Comparison of ENCODE assay signal across 19 cellular contexts in the genomic region with DNA sequence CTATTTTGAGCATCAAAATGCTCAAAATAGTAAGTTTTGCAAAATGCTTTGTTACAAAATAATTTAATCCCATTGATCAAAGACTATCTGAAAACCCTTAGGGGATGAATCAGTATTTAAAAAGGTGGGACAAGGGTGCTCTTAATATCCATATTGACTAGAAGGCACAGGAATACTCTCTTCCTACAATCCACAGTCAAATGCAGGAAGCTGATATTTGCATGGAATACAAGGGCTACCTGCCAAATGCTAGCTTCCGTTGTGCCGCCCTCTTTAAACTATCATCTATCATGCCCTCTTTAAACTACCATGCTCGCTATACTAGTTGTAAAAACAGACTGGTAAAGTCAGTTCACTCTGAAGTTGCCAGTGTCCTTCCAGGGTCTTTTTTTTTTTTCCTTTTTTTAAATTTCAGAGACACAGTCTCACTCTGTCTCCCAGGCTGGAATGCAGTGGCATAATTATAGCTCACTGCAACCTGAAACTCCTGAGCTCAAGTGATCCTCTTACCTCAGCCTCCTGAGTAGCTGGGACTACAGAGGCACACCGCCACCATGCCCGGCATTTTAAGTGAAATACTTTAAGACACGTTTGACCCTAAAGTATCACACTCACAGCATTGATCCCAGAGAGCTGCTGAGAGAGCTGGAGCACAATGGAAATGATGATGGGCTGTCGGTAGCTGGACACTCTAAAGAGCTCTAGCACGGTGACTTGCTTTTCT. TPM values are rescaled to one million over a fixed set of nuclear protein-coding genes. Genes with fewer than 3 reads are reported as not detected.
DNase-seq lines count a peak whose midpoint lies in the region; ATAC-seq and TF ChIP-seq lines count a peak whose summit lies in the region.
"Had no signal": no experiment of that assay in that cellular context is flagged by ENCODE, and none has a peak within 500 bp of the region (broad histone marks: within the 10 kb centered on the region; RNA-seq: fewer than 3 reads in every experiment).

No MANE protein-coding gene starts in this region.

- no peak overlapping the region for H3K4ac ChIP-seq in H9 (ENCODE audit: low read depth, low read length)
- H3K4ac ChIP-seq in mesenchymal stem cell (ENCODE audit: low read depth in 1 of 2, low read length in 2 of 2), result no peak overlapping the region

- H3K36me3 Mint-ChIP-seq in T-helper 1 cell treated with Interleukin-12 subunit alpha and Interleukin-12 subunit beta and Interleukin-4 antibody, amounts not matched to agents 30 μg/mL and 1 μg/mL, for 36 hours (ENCODE audit: low read depth), result peaks cover 55% of the 10 kb centered on the region
- H3K36me3 Mint-ChIP-seq in H9 (ENCODE audit: insufficient read depth in 1 of 3, low read depth in 3 of 3) (peaks cover 19 to 55% (median 19%) of the 10 kb centered on the region in 3 experiments), osteocyte (ENCODE audit: unreplicated experiment) (peaks cover 50% of the 10 kb centered on the region)
- peaks cover 2% of the 10 kb centered on the region for H3K36me3 Mint-ChIP-seq in activated T-helper 17 cell treated with anti-CD3 and anti-CD28 coated beads, Interleukin-2, amount 50 U/mL, for 72 hours (ENCODE audit: low read depth)

- H3K4me3 ChIP-seq in mesenchymal stem cell (ENCODE audit: insufficient read depth in 1 of 2, low read depth in 1 of 2, low read length in 2 of 2), result no peak overlapping the region
- H3K4me3 ChIP-seq: SK-N-MC, skin epidermis, stomach had no signal

- H3K9me3 ChIP-seq in H9 (ENCODE audit: control insufficient read depth, low read depth, low read length), result no peaks in the 10 kb centered on the region
- H3K9me3 ChIP-seq in mesenchymal stem cell (ENCODE audit: control insufficient read depth, low read length), result no peaks in the 10 kb centered on the region
- H3K9me3 ChIP-seq: stomach had no signal

- no peak overlapping the region for H2BK5ac ChIP-seq in H9 (ENCODE audit: insufficient read length, low read length)
- no peak overlapping the region for H2BK5ac ChIP-seq in mesenchymal stem cell (ENCODE audit: low read depth, low read length, poor library complexity, severe bottlenecking)

- H3K4me3 Mint-ChIP-seq in T-helper 1 cell treated with Interleukin-12 subunit alpha and Interleukin-12 subunit beta and Interleukin-4 antibody, amounts not matched to agents 30 μg/mL and 1 μg/mL, for 36 hours, result peak overlapping the region; percentile 28
- H3K4me3 Mint-ChIP-seq in H9, result peak overlapping the region in 1 of 2 experiments; percentile 40; a peak in 2 of 5 replicates
- peak overlapping the region; percentile 60 for H3K4me3 Mint-ChIP-seq in activated T-helper 17 cell treated with anti-CD3 and anti-CD28 coated beads, Interleukin-2, amount 50 U/mL, for 72 hours
- H3K4me3 Mint-ChIP-seq in osteocyte (ENCODE audit: unreplicated experiment), result no peak overlapping the region

- H3K27me3 ChIP-seq in H9 (ENCODE audit: insufficient read depth, low read length), result no peaks in the 10 kb centered on the region
- no peaks in the 10 kb centered on the region for H3K27me3 ChIP-seq in mesenchymal stem cell (ENCODE audit: control insufficient read depth in 1 of 2, insufficient read depth in 1 of 2, low read length in 2 of 2)
- H3K27me3 ChIP-seq: brain microvascular endothelial cell, stomach had no signal

- no peak overlapping the region for H3T11ph ChIP-seq in H9 (ENCODE audit: low read length)

- no peaks in the 10 kb centered on the region for H4K20me1 ChIP-seq in H9 (ENCODE audit: control insufficient read depth, insufficient read depth, insufficient read length)

- H2AK5ac ChIP-seq in H9 (ENCODE audit: insufficient read length, low read length), result no peak overlapping the region
- H2AK5ac ChIP-seq in mesenchymal stem cell (ENCODE audit: low read length, severe bottlenecking), result no peak overlapping the region

- H3K23me2 ChIP-seq in H9 (ENCODE audit: insufficient read length, low read depth, low read length, poor library complexity, severe bottlenecking), result peaks cover 7% of the 10 kb centered on the region

- DNase-seq in T-helper 1 cell (no peak), H9 (no peak), mesenchymal stem cell (no peak), osteocyte (ENCODE audit: extremely low spot score, unreplicated experiment) (no peak), amniotic stem cell (lab: John Stamatoyannopoulos, UW) (no peak)
- DNase-seq: ACHN; activated T-cell treated with anti-CD3 and anti-CD28 coated beads, Interleukin-2, amount 50 U/mL, for 1 hour; brain microvascular endothelial cell; COR-L47; effector CD8-positive, alpha-beta T cell; mesendoderm; occipital lobe; stomach had no signal

- no peak overlapping the region for H2AFZ ChIP-seq in H9 (ENCODE audit: low read length)
- H2AFZ ChIP-seq in mesenchymal stem cell (ENCODE audit: low read depth, low read length), result no peak overlapping the region

- WGBS in H9 (ENCODE audit: extremely low coverage, insufficient read length, low lambda C conversion rate), result no CpG with 5 or more reads among the region's 8 CpGs
- 97% methylated on average over 5 of the region's 8 CpGs for WGBS in mesenchymal stem cell

- H3K36me3 ChIP-seq in mesenchymal stem cell (ENCODE audit: control insufficient read depth in 1 of 2, insufficient read depth in 2 of 2, low read depth in 1 of 2, low read length in 2 of 2), result peaks cover 46 to 96% of the 10 kb centered on the region in 2 experiments

- H3K27ac Mint-ChIP-seq in T-helper 1 cell treated with Interleukin-12 subunit alpha and Interleukin-12 subunit beta and Interleukin-4 antibody, amounts not matched to agents 30 μg/mL and 1 μg/mL, for 36 hours, result peak overlapping the region; percentile 26
- H3K27ac Mint-ChIP-seq in H9 (peak overlapping the region; percentile 11 to 74 (median 39); a peak in 2 of 7 replicates), osteocyte (ENCODE audit: unreplicated experiment) (no peak overlapping the region)
- peak overlapping the region; percentile 66 for H3K27ac Mint-ChIP-seq in activated T-helper 17 cell treated with anti-CD3 and anti-CD28 coated beads, Interleukin-2, amount 50 U/mL, for 72 hours

- H4K8ac ChIP-seq in H9 (replicated peaks; ENCODE audit: insufficient read length, low read depth, low read length) (no peak overlapping the region), mesenchymal stem cell (ENCODE audit: low read length) (no peak overlapping the region)

- H2BK120ac ChIP-seq in H9 (ENCODE audit: low read depth, low read length, poor library complexity, severe bottlenecking) (no peak overlapping the region), mesenchymal stem cell (ENCODE audit: low read depth, low read length) (no peak overlapping the region)

- H3K14ac ChIP-seq in H9 (ENCODE audit: insufficient read depth, low read length), result no peak overlapping the region
- H3K14ac ChIP-seq in mesenchymal stem cell (ENCODE audit: low read length in 2 of 2), result no peak overlapping the region

- H2BK20ac ChIP-seq in H9 (ENCODE audit: low read depth, low read length, poor library complexity, severe bottlenecking), result no peak overlapping the region

- no peak overlapping the region for H4K5ac ChIP-seq in H9 (ENCODE audit: insufficient read length, low read depth, low read length)

- H3K23ac ChIP-seq in H9 (ENCODE audit: insufficient read length, low read depth, low read length), result no peak overlapping the region
- no peak overlapping the region for H3K23ac ChIP-seq in mesenchymal stem cell (ENCODE audit: low read length in 2 of 2)

- H3K4me2 ChIP-seq in H9 (ENCODE audit: insufficient read depth, insufficient read length, low read length) (no peak overlapping the region), mesenchymal stem cell (ENCODE audit: low read length, poor library complexity, severe bottlenecking) (no peak overlapping the region)

- no peak overlapping the region for H3K9ac ChIP-seq in H9 (ENCODE audit: extremely low read depth, insufficient read length, low read length)
- peak overlapping the region; percentile 37 for H3K9ac ChIP-seq in mesenchymal stem cell (ENCODE audit: low read length)

- ATAC-seq in activated T-helper 17 cell treated with anti-CD3 and anti-CD28 coated beads, Interleukin-2, amount 50 U/mL, for 72 hours (replicated peaks), result no peak
- no peak for ATAC-seq in HG03457 (IDR thresholded peaks at IDR 0.05; ENCODE audit: unreplicated experiment)

- H4K91ac ChIP-seq in H9 (ENCODE audit: insufficient read length, low read depth, low read length), result no peak overlapping the region
- no peak overlapping the region for H4K91ac ChIP-seq in mesenchymal stem cell (ENCODE audit: low read length)

- H3K4me1 ChIP-seq in H9 (ENCODE audit: insufficient read depth, low read length) (no peaks in the 10 kb centered on the region), mesenchymal stem cell (ENCODE audit: control insufficient read depth, insufficient read depth, low read depth, low read length) (no peaks in the 10 kb centered on the region)

- peaks cover 7% of the 10 kb centered on the region; the same call in 1 of the 2 replicates for H3K79me2 ChIP-seq in H9 (ENCODE audit: insufficient read depth, low read length)

- H3K18ac ChIP-seq in H9 (ENCODE audit: insufficient read length, low read depth, low read length) (no peak overlapping the region), mesenchymal stem cell (ENCODE audit: low read depth in 1 of 2, low read length in 2 of 2) (no peak overlapping the region)

- peaks cover 49% of the 10 kb centered on the region for H3K4me1 Mint-ChIP-seq in T-helper 1 cell treated with Interleukin-12 subunit alpha and Interleukin-12 subunit beta and Interleukin-4 antibody, amounts not matched to agents 30 μg/mL and 1 μg/mL, for 36 hours (ENCODE audit: low read depth)
- H3K4me1 Mint-ChIP-seq in H9 (peaks cover 30 to 38% of the 10 kb centered on the region in 2 experiments), osteocyte (ENCODE audit: unreplicated experiment) (peaks cover 4% of the 10 kb centered on the region)
- peaks cover 32% of the 10 kb centered on the region for H3K4me1 Mint-ChIP-seq in activated T-helper 17 cell treated with anti-CD3 and anti-CD28 coated beads, Interleukin-2, amount 50 U/mL, for 72 hours

- no peak overlapping the region for H3K56ac ChIP-seq in H9 (ENCODE audit: insufficient read length, low read depth, low read length)

- H3K9me3 Mint-ChIP-seq in T-helper 1 cell treated with Interleukin-12 subunit alpha and Interleukin-12 subunit beta and Interleukin-4 antibody, amounts not matched to agents 30 μg/mL and 1 μg/mL, for 36 hours, result no peaks in the 10 kb centered on the region
- no peaks in the 10 kb centered on the region for H3K9me3 Mint-ChIP-seq in H9
- H3K9me3 Mint-ChIP-seq in activated T-helper 17 cell treated with anti-CD3 and anti-CD28 coated beads, Interleukin-2, amount 50 U/mL, for 72 hours, result no peaks in the 10 kb centered on the region
- H3K9me3 Mint-ChIP-seq in osteocyte (ENCODE audit: unreplicated experiment), result no peaks in the 10 kb centered on the region

- H3K27me3 Mint-ChIP-seq in T-helper 1 cell treated with Interleukin-12 subunit alpha and Interleukin-12 subunit beta and Interleukin-4 antibody, amounts not matched to agents 30 μg/mL and 1 μg/mL, for 36 hours (ENCODE audit: low read depth), result no peaks in the 10 kb centered on the region
- H3K27me3 Mint-ChIP-seq in H9 (ENCODE audit: low read depth) (no peaks in the 10 kb centered on the region; the same call in 1 of the 2 replicates), osteocyte (ENCODE audit: unreplicated experiment) (no peaks in the 10 kb centered on the region)
- no peaks in the 10 kb centered on the region for H3K27me3 Mint-ChIP-seq in activated T-helper 17 cell treated with anti-CD3 and anti-CD28 coated beads, Interleukin-2, amount 50 U/mL, for 72 hours

- H2BK15ac ChIP-seq in H9 (ENCODE audit: low read depth, low read length) (no peak overlapping the region), mesenchymal stem cell (ENCODE audit: low read depth, poor library complexity, severe bottlenecking) (no peak overlapping the region)

- H2BK12ac ChIP-seq in H9 (ENCODE audit: insufficient read length, low read depth, low read length) (no peak overlapping the region), mesenchymal stem cell (ENCODE audit: low read length in 2 of 2) (no peak overlapping the region)

- TF ChIP-seq CTCF in H9 (conservative IDR thresholded peaks at IDR 0.05) (no peak), osteocyte (IDR thresholded peaks at IDR 0.05) (no peak)

- H3K79me1 ChIP-seq in H9 (ENCODE audit: insufficient read depth, low read depth, low read length, poor library complexity, severe bottlenecking) (no peaks in the 10 kb centered on the region), mesenchymal stem cell (replicated peaks; ENCODE audit: low read length, poor library complexity, severe bottlenecking) (peaks cover 27% of the 10 kb centered on the region)

- H3K27ac ChIP-seq in H9 (ENCODE audit: insufficient read length, low read depth, low read length) (no peak overlapping the region), mesenchymal stem cell (ENCODE audit: low read length, poor library complexity, severe bottlenecking) (no peak overlapping the region)
- H3K27ac ChIP-seq: brain microvascular endothelial cell, SK-N-MC, skin epidermis, stomach had no signal

RNA-seq across cellular contexts. Expression of a gene that starts 6.8 kb away (rescaled TPM):
- 569 and 581 TPM in 2 replicates for total RNA-seq in H9 (2021)
- 1,000 to 10,000 TPM in 1 of 2 donors, 100 to 1,000 TPM in 1; 296 to 1,246 TPM for total RNA-seq in activated T-helper 17 cell treated with anti-CD3 and anti-CD28 coated beads, Interleukin-2, amount 50 U/mL, for 72 hours
- 117 TPM for polyA plus RNA-seq in mesenchymal stem cell (2013, experiment 1 of 2)
- 119 TPM for polyA plus RNA-seq in mesenchymal stem cell (2013, experiment 2 of 2)
- 73.5 and 80.3 TPM in 2 replicates for total RNA-seq in osteocyte

RNA-seq across cellular contexts. Expression of a gene that starts 56.5 kb away (rescaled TPM):
- total RNA-seq in H9 (2021), result 19.1 and 19.3 TPM in 2 replicates
- total RNA-seq in activated T-helper 17 cell treated with anti-CD3 and anti-CD28 coated beads, Interleukin-2, amount 50 U/mL, for 72 hours, result 1 to 10 TPM in 1 of 2 donors, under 1 TPM in 1; 0.58 to 2.3 TPM
- 1.1 TPM for polyA plus RNA-seq in mesenchymal stem cell (2013, experiment 1 of 2)
- polyA plus RNA-seq in mesenchymal stem cell (2013, experiment 2 of 2), result 0.96 TPM
- total RNA-seq in osteocyte, result 1.9 and 2.3 TPM in 2 replicates
- total RNA-seq: MCF 10A, occipital lobe, stomach had no signal
